1 cellular context compared by ENCODE assay signal in genomic region chrX:23736030-23736429, GRCh38.
TF ChIP-seq lines count a peak whose summit lies in the region.

No MANE protein-coding gene starts in this region.

TF ChIP-seq in GM23338, 12 proteins besides CTCF, POLR2A, EP300 and RAD21 (continued from another document):
- TF ChIP-seq ZNF114 (CRISPR knock-in tag; IDR thresholded peaks at IDR 0.05): no peak
- no peak for TF ChIP-seq JUNB (IDR thresholded peaks at IDR 0.05; ENCODE audit: unreplicated experiment)
- no peak for TF ChIP-seq STAT1 (IDR thresholded peaks at IDR 0.05; ENCODE audit: unreplicated experiment)
- TF ChIP-seq, protein P1, sequence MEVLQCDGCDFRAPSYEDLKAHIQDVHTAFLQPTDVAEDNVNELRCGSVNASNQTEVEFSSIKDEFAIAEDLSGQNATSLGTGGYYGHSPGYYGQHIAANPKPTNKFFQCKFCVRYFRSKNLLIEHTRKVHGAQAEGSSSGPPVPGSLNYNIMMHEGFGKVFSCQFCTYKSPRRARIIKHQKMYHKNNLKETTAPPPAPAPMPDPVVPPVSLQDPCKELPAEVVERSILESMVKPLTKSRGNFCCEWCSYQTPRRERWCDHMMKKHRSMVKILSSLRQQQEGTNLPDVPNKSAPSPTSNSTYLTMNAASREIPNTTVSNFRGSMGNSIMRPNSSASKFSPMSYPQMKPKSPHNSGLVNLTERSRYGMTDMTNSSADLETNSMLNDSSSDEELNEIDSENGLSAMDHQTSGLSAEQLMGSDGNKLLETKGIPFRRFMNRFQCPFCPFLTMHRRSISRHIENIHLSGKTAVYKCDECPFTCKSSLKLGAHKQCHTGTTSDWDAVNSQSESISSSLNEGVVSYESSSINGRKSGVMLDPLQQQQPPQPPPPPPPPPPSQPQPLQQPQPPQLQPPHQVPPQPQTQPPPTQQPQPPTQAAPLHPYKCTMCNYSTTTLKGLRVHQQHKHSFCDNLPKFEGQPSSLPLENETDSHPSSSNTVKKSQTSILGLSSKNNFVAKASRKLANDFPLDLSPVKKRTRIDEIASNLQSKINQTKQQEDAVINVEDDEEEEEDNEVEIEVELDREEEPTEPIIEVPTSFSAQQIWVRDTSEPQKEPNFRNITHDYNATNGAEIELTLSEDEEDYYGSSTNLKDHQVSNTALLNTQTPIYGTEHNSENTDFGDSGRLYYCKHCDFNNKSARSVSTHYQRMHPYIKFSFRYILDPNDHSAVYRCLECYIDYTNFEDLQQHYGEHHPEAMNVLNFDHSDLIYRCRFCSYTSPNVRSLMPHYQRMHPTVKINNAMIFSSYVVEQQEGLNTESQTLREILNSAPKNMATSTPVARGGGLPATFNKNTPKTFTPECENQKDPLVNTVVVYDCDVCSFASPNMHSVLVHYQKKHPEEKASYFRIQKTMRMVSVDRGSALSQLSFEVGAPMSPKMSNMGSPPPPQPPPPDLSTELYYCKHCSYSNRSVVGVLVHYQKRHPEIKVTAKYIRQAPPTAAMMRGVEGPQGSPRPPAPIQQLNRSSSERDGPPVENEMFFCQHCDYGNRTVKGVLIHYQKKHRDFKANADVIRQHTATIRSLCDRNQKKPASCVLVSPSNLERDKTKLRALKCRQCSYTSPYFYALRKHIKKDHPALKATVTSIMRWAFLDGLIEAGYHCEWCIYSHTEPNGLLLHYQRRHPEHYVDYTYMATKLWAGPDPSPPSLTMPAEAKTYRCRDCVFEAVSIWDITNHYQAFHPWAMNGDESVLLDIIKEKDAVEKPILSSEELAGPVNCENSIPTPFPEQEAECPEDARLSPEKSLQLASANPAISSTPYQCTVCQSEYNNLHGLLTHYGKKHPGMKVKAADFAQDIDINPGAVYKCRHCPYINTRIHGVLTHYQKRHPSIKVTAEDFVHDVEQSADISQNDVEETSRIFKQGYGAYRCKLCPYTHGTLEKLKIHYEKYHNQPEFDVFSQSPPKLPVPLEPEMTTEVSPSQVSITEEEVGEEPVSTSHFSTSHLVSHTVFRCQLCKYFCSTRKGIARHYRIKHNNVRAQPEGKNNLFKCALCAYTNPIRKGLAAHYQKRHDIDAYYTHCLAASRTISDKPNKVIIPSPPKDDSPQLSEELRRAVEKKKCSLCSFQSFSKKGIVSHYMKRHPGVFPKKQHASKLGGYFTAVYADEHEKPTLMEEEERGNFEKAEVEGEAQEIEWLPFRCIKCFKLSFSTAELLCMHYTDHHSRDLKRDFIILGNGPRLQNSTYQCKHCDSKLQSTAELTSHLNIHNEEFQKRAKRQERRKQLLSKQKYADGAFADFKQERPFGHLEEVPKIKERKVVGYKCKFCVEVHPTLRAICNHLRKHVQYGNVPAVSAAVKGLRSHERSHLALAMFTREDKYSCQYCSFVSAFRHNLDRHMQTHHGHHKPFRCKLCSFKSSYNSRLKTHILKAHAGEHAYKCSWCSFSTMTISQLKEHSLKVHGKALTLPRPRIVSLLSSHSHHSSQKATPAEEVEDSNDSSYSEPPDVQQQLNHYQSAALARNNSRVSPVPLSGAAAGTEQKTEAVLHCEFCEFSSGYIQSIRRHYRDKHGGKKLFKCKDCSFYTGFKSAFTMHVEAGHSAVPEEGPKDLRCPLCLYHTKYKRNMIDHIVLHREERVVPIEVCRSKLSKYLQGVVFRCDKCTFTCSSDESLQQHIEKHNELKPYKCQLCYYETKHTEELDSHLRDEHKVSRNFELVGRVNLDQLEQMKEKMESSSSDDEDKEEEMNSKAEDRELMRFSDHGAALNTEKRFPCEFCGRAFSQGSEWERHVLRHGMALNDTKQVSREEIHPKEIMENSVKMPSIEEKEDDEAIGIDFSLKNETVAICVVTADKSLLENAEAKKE (CRISPR knock-in tag; IDR thresholded peaks at IDR 0.05): no peak
- no peak for TF ChIP-seq CREB1 (CRISPR knock-in tag; IDR thresholded peaks at IDR 0.05; ENCODE audit: low read depth)
- no peak for TF ChIP-seq ZNF331 (CRISPR knock-in tag; IDR thresholded peaks at IDR 0.05; ENCODE audit: low read depth)
- TF ChIP-seq NANOG (IDR thresholded peaks at IDR 0.05; ENCODE audit: borderline replicate concordance): no peak
- no peak for TF ChIP-seq POLR2AphosphoS5 (IDR thresholded peaks at IDR 0.05; ENCODE audit: low read depth)
- no peak for TF ChIP-seq EZH2 (IDR thresholded peaks at IDR 0.05; ENCODE audit: low read depth, unreplicated experiment)
- no peak for TF ChIP-seq EZH2phosphoT487 (IDR thresholded peaks at IDR 0.05; ENCODE audit: unreplicated experiment)
